In the genomic region with DNA sequence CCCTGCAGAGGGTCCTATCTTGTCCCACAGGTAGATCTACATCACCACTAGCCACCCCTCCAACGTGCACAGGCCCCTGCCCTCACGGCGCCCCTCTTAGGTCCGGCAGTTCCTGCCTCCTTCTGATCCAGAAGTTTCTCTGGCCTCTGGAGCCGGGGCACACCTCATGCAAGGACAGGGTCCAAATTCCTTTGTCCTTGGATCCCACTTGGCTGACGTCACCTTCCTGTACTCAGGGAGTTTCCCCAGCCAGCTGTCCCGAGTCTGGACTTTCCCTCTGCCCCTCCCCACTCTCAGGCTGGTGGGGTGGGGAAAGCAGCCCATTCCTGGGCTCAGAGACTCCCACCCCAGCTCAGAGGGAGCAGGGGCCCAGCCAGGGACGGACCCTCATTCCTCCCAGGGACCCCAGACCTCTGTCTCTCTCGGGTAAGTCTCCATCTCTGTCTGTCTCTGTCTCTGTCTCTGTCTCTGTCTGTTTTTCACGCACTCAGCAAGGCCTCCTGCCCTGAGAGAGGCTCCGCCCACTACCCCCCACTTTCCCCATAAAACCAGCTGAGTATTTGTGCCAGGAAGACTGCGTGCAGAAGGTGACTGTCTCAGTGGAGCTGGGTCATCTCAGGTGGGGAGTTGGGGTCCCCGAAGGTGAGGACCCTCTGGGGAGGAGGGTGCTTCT, we compare ENCODE assay signal across 8 cellular contexts. TPM values are rescaled to one million over a fixed set of nuclear protein-coding genes. Genes with fewer than 3 reads are reported as not detected.
DNase-seq lines count a peak whose midpoint lies in the region; ATAC-seq, FAIRE-seq and TF ChIP-seq lines count a peak whose summit lies in the region.

Gene IL32 (plus strand): TSS at position 572 of the 673 bp plus-strand sequence. CDS start 172 bp downstream, outside the sequence.

- 32 to 51% methylated on average over 13 of the region's 13 CpGs for WGBS in heart right ventricle, 2 donors

- peaks cover 51% of the 10 kb centered on the region for H3K36me3 Mint-ChIP-seq in CD4-positive, alpha-beta T cell (ENCODE audit: low read depth)

- H3K4me3 ChIP-seq in MG63 (no peak within 1 kb of the TSS), heart right ventricle (peak within 1 kb of the TSS; percentile 1 to 71 (median 62))

- peaks cover 67% of the 10 kb centered on the region for H3K4me1 Mint-ChIP-seq in CD4-positive, alpha-beta T cell (ENCODE audit: low read depth)

- peak within 1 kb of the TSS; percentile 99 for H3K4me3 Mint-ChIP-seq in CD4-positive, alpha-beta T cell

- FAIRE-seq in D721Med (lab: Jason Lieb, UNC): no peak

- no peaks in the 10 kb centered on the region for H3K9me3 ChIP-seq in CD4-positive, alpha-beta T cell (ENCODE audit: control insufficient read depth, low read length)
- H3K9me3 ChIP-seq in MG63: no peaks in the 10 kb centered on the region
- H3K9me3 ChIP-seq in heart right ventricle: no peaks in the 10 kb centered on the region

- peak; percentile 65 for ATAC-seq in CD4-positive, alpha-beta T cell (ENCODE audit: poor library complexity)
- ATAC-seq in heart right ventricle: peak; percentile 70 to 94 (median 91)

- peaks cover 3 to 52% (median 14%) of the 10 kb centered on the region in 9 donors for H3K4me1 ChIP-seq in heart right ventricle

- no peaks in the 10 kb centered on the region for H3K27me3 ChIP-seq in CD4-positive, alpha-beta T cell (ENCODE audit: control insufficient read depth, insufficient read depth, low read length)
- H3K27me3 ChIP-seq in MG63: no peaks in the 10 kb centered on the region
- no peaks in the 10 kb centered on the region for H3K27me3 ChIP-seq in heart right ventricle

- CTCF ChIA-PET in CD4-positive, alpha-beta T cell (lab: Charles Lee): interaction anchor here (0.6 to 4.9 kb wide), 5 partner anchors 11 to 64 kb away, joined by 3 to 33 read pairs (median 3); no protein-coding TSS in a partner anchor

- no peaks in the 10 kb centered on the region for H3K9me3 Mint-ChIP-seq in CD4-positive, alpha-beta T cell

- TF ChIP-seq CTCF in CD4-positive, alpha-beta T cell (IDR thresholded peaks at IDR 0.05): no peak
- no peak for TF ChIP-seq CTCF in heart right ventricle (IDR thresholded peaks at IDR 0.05)
- TF ChIP-seq CTCF in D721Med (IDR thresholded peaks at IDR 0.05; ENCODE audit: insufficient read depth, missing control alignments): no peak

- POLR2A ChIA-PET in CD4-positive, alpha-beta T cell (lab: Charles Lee): interaction anchor here (0.5 to 6.5 kb wide), 17 partner anchors 11 to 218 kb away, joined by 3 to 137 read pairs (median 6); partner anchors contain the start of genes MMP25, ZNF213 and ZSCAN10

- H3K27me3 Mint-ChIP-seq in CD4-positive, alpha-beta T cell: no peaks in the 10 kb centered on the region

- peak; percentile 46 to 74 (median 59) for DNase-seq in CD4-positive, alpha-beta T cell
- peak; percentile 70 for DNase-seq in MG63
- peak; percentile 90 for DNase-seq in activated effector memory CD4-positive, alpha-beta T cell treated with anti-CD3 and anti-CD28 coated beads, Interleukin-2, amount 50 U/mL, for 16 hours
- DNase-seq in heart right ventricle: peak; percentile 54 to 88
- peak; percentile 57 to 68 (median 67) for DNase-seq in stimulated activated CD4-positive, alpha-beta T cell treated with anti-CD3 and anti-CD28 coated beads, Interleukin-12 subunit alpha, Interleukin-12 subunit beta, amount 100 ng/mL, for 48 hours (ENCODE audit: low read depth in 2 of 3, low spot score in 1 of 3)
- DNase-seq in UCSD-AML1 (lab: John Stamatoyannopoulos, UW; ENCODE audit: unreplicated experiment): no peak
- no peak for DNase-seq in NCI-H526 treated with DMSO at 0.1 percent for 48 hours (lab: John Stamatoyannopoulos, UW)
- no peak for DNase-seq in D721Med (ENCODE audit: insufficient read length, low spot score)

- peak within 1 kb of the TSS; percentile 85 for H3K27ac ChIP-seq in CD4-positive, alpha-beta T cell (ENCODE audit: low read depth, low read length)
- peak within 1 kb of the TSS; percentile 81 to 94 (median 88) for H3K27ac ChIP-seq in heart right ventricle

- peak within 1 kb of the TSS; percentile 97 for H3K27ac Mint-ChIP-seq in CD4-positive, alpha-beta T cell

- intact Hi-C loops in CD4-positive, alpha-beta T cell (cut with DNase I, micrococcal nuclease): no loop called here
- intact Hi-C loops in heart right ventricle (cut with DNase I): loop anchor here in 2 of 10 donors (2.0 to 5.0 kb wide), 2 partner anchors 22 to 37 kb away; no protein-coding TSS in a partner anchor

- no peaks in the 10 kb centered on the region for H3K36me3 ChIP-seq in MG63
- H3K36me3 ChIP-seq in heart right ventricle: peaks cover 0 to 26% (median 0%) of the 10 kb centered on the region in 9 donors

RNA-seq across cellular contexts. Expression of gene IL32, which starts in this region (rescaled TPM):
- 100 to 1,000 TPM; 378 to 383 TPM for total RNA-seq in CD4-positive, alpha-beta T cell
- 4.4 and 11.5 TPM in 2 replicates for total RNA-seq in MG63 (2014; rRNA removed; shearing (Covaris generic); ENCODE audit: low replicate concordance)
- total RNA-seq in heart right ventricle: 100 to 1,000 TPM in 1 of 10 donors, 10 to 100 TPM in 9; 23.4 to 204 (median 45.4) TPM
- 100 to 1,000 TPM in 1 of 2 donors, 10 to 100 TPM in 1; 80.6 to 116 TPM for polyA plus RNA-seq in heart right ventricle

Comparison
In these comparisons a context has a peak if more than half of its experiments do, and no peak if none do; other contexts are left out.
1. DNase-seq: peak in CD4-positive, alpha-beta T cell (10 of 10), MG63 (single experiment), activated effector memory CD4-positive, alpha-beta T cell treated with anti-CD3 and anti-CD28 coated beads, Interleukin-2, amount 50 U/mL, for 16 hours (single experiment), heart right ventricle (2 of 2) and stimulated activated CD4-positive, alpha-beta T cell treated with anti-CD3 and anti-CD28 coated beads, Interleukin-12 subunit alpha, Interleukin-12 subunit beta, amount 100 ng/mL, for 48 hours (3 of 3); none in UCSD-AML1 (single experiment), NCI-H526 treated with DMSO at 0.1 percent for 48 hours (single experiment) and D721Med (single experiment).